In genomic region chr19:9075064-9075964, GRCh38 we compare ENCODE assay signal across 9 cellular contexts. TPM values are rescaled to one million over a fixed set of nuclear protein-coding genes. Genes with fewer than 3 reads are reported as not detected.
DNase-seq lines count a peak whose midpoint lies in the region; ATAC-seq and TF ChIP-seq lines count a peak whose summit lies in the region.
"Had no signal": no experiment of that assay in that cellular context is flagged by ENCODE, and none has a peak within 500 bp of the region (broad histone marks: within the 10 kb centered on the region; RNA-seq: fewer than 3 reads in every experiment).

No MANE protein-coding gene starts in this region.

- DNase-seq in SHP77 (lab: John Stamatoyannopoulos, UW) (peak; percentile 19 to 37), SHP77 treated with DMSO at 0.1 percent for 48 hours (lab: John Stamatoyannopoulos, UW) (no peak), SK-MEL-5 (ENCODE audit: low read depth, low spot score) (peak; percentile 84), foreskin melanocyte (peak; percentile 19), osteoblast (ENCODE audit: insufficient read length, low spot score, missing footprints) (peak; percentile 93), cerebellum (ENCODE audit: low spot score) (no peak)
- DNase-seq: CD4-positive, CD25-positive, alpha-beta regulatory T cell had no signal

- H3K27me3 ChIP-seq in osteoblast (ENCODE audit: insufficient read depth, low read length) = no peaks in the 10 kb centered on the region

- no peak overlapping the region for H2AFZ ChIP-seq in osteoblast (ENCODE audit: low read length)

- no peak overlapping the region for H3K27ac ChIP-seq in osteoblast (ENCODE audit: low read depth, low read length)

- in situ Hi-C loops in SK-MEL-5 (cut with HindIII; ENCODE audit: low pct_unique_long_range_greater_than_20kb, low sequenced_read_pairs) = no loop called here

- no peaks in the 10 kb centered on the region for H3K36me3 ChIP-seq in osteoblast (ENCODE audit: insufficient read depth, low read length)

- H3K4me2 ChIP-seq in osteoblast (ENCODE audit: insufficient read depth, low read length) = no peak overlapping the region

- no peak overlapping the region for H3K4me3 ChIP-seq in osteoblast (ENCODE audit: insufficient read depth, low read length)

- no peaks in the 10 kb centered on the region for H3K79me2 ChIP-seq in osteoblast (ENCODE audit: insufficient read depth, low read length)

- no peak for TF ChIP-seq CTCF in osteoblast (IDR thresholded peaks at IDR 0.05; ENCODE audit: extremely low read depth, low read depth, low read length)

- no peak for ATAC-seq in GM18520 (IDR thresholded peaks at IDR 0.05; ENCODE audit: unreplicated experiment)
- no peak for ATAC-seq in GM18867 (IDR thresholded peaks at IDR 0.05; ENCODE audit: unreplicated experiment)

- H3K4me1 ChIP-seq in osteoblast (ENCODE audit: insufficient read depth, low read length) = peaks cover 3% of the 10 kb centered on the region

- no peaks in the 10 kb centered on the region for H4K20me1 ChIP-seq in osteoblast (ENCODE audit: insufficient read depth, low read length)

- no peaks in the 10 kb centered on the region for H3K9me3 ChIP-seq in osteoblast (ENCODE audit: low read depth, low read length)

RNA-seq across cellular contexts. Expression of gene OR1M1, which starts 11.5 kb away (rescaled TPM):
- not detected in 2 replicates for total RNA-seq in SK-MEL-5 (2014; rRNA removed; shearing (Covaris generic))
- not detected in 2 replicates for polyA plus RNA-seq in SK-MEL-5 (2015; cell fraction: cytosol; rRNA removed)
- not detected in 2 replicates for polyA plus RNA-seq in SK-MEL-5 (2015; cell fraction: nucleus; rRNA removed)
- total RNA-seq in osteoblast (not detected in 2 replicates), cerebellum (not detected)
- total RNA-seq: CD4-positive, CD25-positive, alpha-beta regulatory T cell had no signal
- polyA plus RNA-seq: CD4-positive, CD25-positive, alpha-beta regulatory T cell had no signal

RNA-seq across cellular contexts. Expression of gene OR7G2, which starts 32.0 kb away (rescaled TPM):
- total RNA-seq in SK-MEL-5 (2014; rRNA removed; shearing (Covaris generic)) = not detected in 2 replicates
- polyA plus RNA-seq in SK-MEL-5 (2015; cell fraction: cytosol; rRNA removed) = not detected in 2 replicates
- polyA plus RNA-seq in SK-MEL-5 (2015; cell fraction: nucleus; rRNA removed) = not detected in 2 replicates
- not detected in 2 replicates for total RNA-seq in osteoblast
- not detected for total RNA-seq in cerebellum
- total RNA-seq: CD4-positive, CD25-positive, alpha-beta regulatory T cell had no signal
- polyA plus RNA-seq: CD4-positive, CD25-positive, alpha-beta regulatory T cell had no signal

RNA-seq across cellular contexts. Expression of gene OR7G1, which starts 40.2 kb away (rescaled TPM):
- total RNA-seq in SK-MEL-5 (2014; rRNA removed; shearing (Covaris generic)) = not detected in 2 replicates
- polyA plus RNA-seq in SK-MEL-5 (2015; cell fraction: cytosol; rRNA removed) = not detected in 2 replicates
- polyA plus RNA-seq in SK-MEL-5 (2015; cell fraction: nucleus; rRNA removed) = not detected in 2 replicates
- total RNA-seq in osteoblast (not detected in 2 replicates), cerebellum (not detected)
- total RNA-seq: CD4-positive, CD25-positive, alpha-beta regulatory T cell had no signal
- polyA plus RNA-seq: CD4-positive, CD25-positive, alpha-beta regulatory T cell had no signal

RNA-seq across cellular contexts. Expression of gene OR7G3, which starts 51.4 kb away (rescaled TPM):
- total RNA-seq in SK-MEL-5 (2014; rRNA removed; shearing (Covaris generic)) = not detected in 2 replicates
- polyA plus RNA-seq in SK-MEL-5 (2015; cell fraction: cytosol; rRNA removed) = not detected in 2 replicates
- polyA plus RNA-seq in SK-MEL-5 (2015; cell fraction: nucleus; rRNA removed) = not detected in 2 replicates
- total RNA-seq in osteoblast (not detected in 2 replicates), cerebellum (not detected)
- total RNA-seq: CD4-positive, CD25-positive, alpha-beta regulatory T cell had no signal
- polyA plus RNA-seq: CD4-positive, CD25-positive, alpha-beta regulatory T cell had no signal

Comparison
In these comparisons a context has a peak if more than half of its experiments do, and no peak if none do; other contexts are left out.
1. DNase-seq: peak in SHP77 (2 of 2), SK-MEL-5 (single experiment), foreskin melanocyte (single experiment) and osteoblast (single experiment); none in SHP77 treated with DMSO at 0.1 percent for 48 hours (single experiment) and cerebellum (single experiment).